In genomic region chr9:99072040-99072394, GRCh38 we compare ENCODE assay signal across 19 cellular contexts.
"Had no signal": no experiment of that assay in that cellular context is flagged by ENCODE, and none has a peak within 500 bp of the region (broad histone marks: within the 10 kb centered on the region; RNA-seq: fewer than 3 reads in every experiment).

No MANE protein-coding gene starts in this region.

- DNase-seq: activated CD4-positive, alpha-beta memory T cell treated with anti-CD3 and anti-CD28 coated beads for 36 hours; activated CD4-positive, alpha-beta T cell treated with anti-CD3 and anti-CD28 coated beads for 1 hour; activated CD8-positive, alpha-beta memory T cell treated with anti-CD3 and anti-CD28 coated beads, Interleukin-2, amount 10 ng/mL, durations not matched to agents 7 days and 5 days; activated naive CD4-positive, alpha-beta T cell treated with anti-CD3 and anti-CD28 coated beads, Interleukin-2, amount 50 U/mL, for 16 hours; activated T-cell treated with anti-CD3 and anti-CD28 coated beads, Interleukin-2, amount 50 U/mL, for 1 hour; colonic mucosa; hippocampal formation; kidney; sigmoid colon; stimulated activated CD4-positive, alpha-beta T cell treated with anti-CD3 and anti-CD28 coated beads, Interleukin-12 subunit alpha, Interleukin-12 subunit beta, amount 100 ng/mL, for 4 hours; T-helper 1 cell; transverse colon had no signal

- H3K9me3 ChIP-seq: colonic mucosa, esophagus muscularis mucosa, sigmoid colon, transverse colon had no signal

- H3K27me3 Mint-ChIP-seq: activated CD4-positive, alpha-beta memory T cell treated with anti-CD3 and anti-CD28 coated beads for 36 hours; activated CD8-positive, alpha-beta memory T cell treated with anti-CD3 and anti-CD28 coated beads, Interleukin-2, amount 10 ng/mL, durations not matched to agents 7 days and 5 days; stimulated activated memory B cell treated with anti-CD40 and anti-IgM and Interleukin-4, amounts not matched to agents 10 μg/mL and 1 μg/mL and 100 μg/mL, for 72 hours had no signal

- H3K27ac Mint-ChIP-seq: activated CD4-positive, alpha-beta memory T cell treated with anti-CD3 and anti-CD28 coated beads for 36 hours; activated T-helper 2 cell treated with anti-CD3 and anti-CD28 coated beads, Interferon-gamma antibody, Interleukin-2, Interleukin-4, amounts not matched to agents 10 μg/mL and 5 μg/mL and 100 μg/mL, durations not matched to agents 14 hours and 24 hours and 36 hours; stimulated activated memory B cell treated with anti-CD40 and anti-IgM and Interleukin-4, amounts not matched to agents 10 μg/mL and 1 μg/mL and 100 μg/mL, for 72 hours had no signal

- ATAC-seq: activated CD8-positive, alpha-beta memory T cell treated with anti-CD3 and anti-CD28 coated beads, Interleukin-2, amount 10 ng/mL, durations not matched to agents 7 days and 5 days; SK-N-SH treated with all-trans-retinoic acid at 6 μM for 48 hours; stimulated activated memory B cell treated with anti-CD40 and anti-IgM and Interleukin-4, amounts not matched to agents 10 μg/mL and 1 μg/mL and 100 μg/mL, for 72 hours had no signal

- H3K36me3 ChIP-seq: cardiac muscle cell, colonic mucosa, transverse colon had no signal

- H3K4me3 ChIP-seq: cardiac muscle cell, colonic mucosa, esophagus muscularis mucosa, sigmoid colon, transverse colon had no signal

- H3K27ac ChIP-seq: cardiac muscle cell, colonic mucosa, VCaP had no signal

- H3K4me1 ChIP-seq: colonic mucosa had no signal

- H3K4me3 Mint-ChIP-seq: activated CD4-positive, alpha-beta memory T cell treated with anti-CD3 and anti-CD28 coated beads for 36 hours; activated CD8-positive, alpha-beta memory T cell treated with anti-CD3 and anti-CD28 coated beads, Interleukin-2, amount 10 ng/mL, durations not matched to agents 7 days and 5 days; neural crest cell; stimulated activated memory B cell treated with anti-CD40 and anti-IgM and Interleukin-4, amounts not matched to agents 10 μg/mL and 1 μg/mL and 100 μg/mL, for 72 hours had no signal

- H3K9me3 Mint-ChIP-seq: activated CD4-positive, alpha-beta memory T cell treated with anti-CD3 and anti-CD28 coated beads for 36 hours; activated T-helper 2 cell treated with anti-CD3 and anti-CD28 coated beads, Interferon-gamma antibody, Interleukin-2, Interleukin-4, amounts not matched to agents 10 μg/mL and 5 μg/mL and 100 μg/mL, durations not matched to agents 14 hours and 24 hours and 36 hours; neural crest cell; stimulated activated memory B cell treated with anti-CD40 and anti-IgM and Interleukin-4, amounts not matched to agents 10 μg/mL and 1 μg/mL and 100 μg/mL, for 72 hours had no signal

- H3K27me3 ChIP-seq: cardiac muscle cell, colonic mucosa, esophagus muscularis mucosa, sigmoid colon, transverse colon had no signal

- H3K36me3 Mint-ChIP-seq: activated CD4-positive, alpha-beta memory T cell treated with anti-CD3 and anti-CD28 coated beads for 36 hours; stimulated activated memory B cell treated with anti-CD40 and anti-IgM and Interleukin-4, amounts not matched to agents 10 μg/mL and 1 μg/mL and 100 μg/mL, for 72 hours had no signal
